ENCODE assay signal across 7 cellular contexts in the genomic region with DNA sequence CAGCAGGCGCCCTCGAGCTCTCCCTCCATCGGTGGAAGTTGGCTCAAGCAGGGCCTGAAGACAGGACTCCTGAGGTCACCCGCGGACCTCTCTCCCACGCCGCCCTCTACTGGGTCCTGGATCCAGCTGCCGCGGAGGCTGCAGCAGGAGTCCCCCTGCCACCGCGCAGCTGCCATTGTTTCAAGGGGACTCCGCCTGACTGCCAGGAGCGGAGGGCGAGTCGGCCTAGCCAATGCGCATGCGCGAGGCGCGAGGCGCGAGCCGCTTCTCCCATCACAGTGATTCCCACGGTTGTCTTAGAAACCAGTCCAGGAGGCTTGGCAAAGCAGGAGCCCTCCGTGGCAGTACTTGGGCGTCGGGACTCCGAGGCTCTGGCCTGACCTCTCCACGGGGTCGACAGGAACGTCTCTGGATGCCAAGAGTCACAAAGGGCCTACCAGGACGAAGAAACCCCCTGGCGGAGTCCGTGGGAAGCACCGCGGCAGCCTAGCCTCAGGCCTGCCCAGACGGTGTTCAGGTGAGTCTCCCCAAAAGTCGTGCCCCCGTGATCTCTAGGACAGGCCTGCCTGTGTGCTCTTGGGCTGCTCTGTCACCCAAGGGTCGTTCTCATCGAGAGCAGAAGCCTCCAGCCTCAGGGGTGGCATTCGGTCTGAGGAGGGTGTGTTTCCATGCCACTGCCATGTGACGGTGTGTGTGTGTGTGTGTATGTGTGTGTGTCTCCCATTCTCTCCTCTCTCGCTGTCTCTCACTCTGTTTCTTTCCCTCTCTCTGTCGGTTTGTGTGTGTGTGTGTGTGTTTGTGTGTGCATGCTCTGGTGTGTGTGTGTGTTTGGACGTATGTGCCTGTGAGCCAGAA.
A peak's percentile ranks its signal among the peaks of the same experiment; 100 is the strongest.
DNase-seq lines count a peak whose midpoint lies in the region; ATAC-seq lines count a peak whose summit lies in the region.

No MANE protein-coding gene starts in this region.

- H3K27me3 ChIP-seq in iPS-20b (ENCODE audit: insufficient read depth, low read length): peaks cover 7% of the 10 kb centered on the region

- H3K27ac Mint-ChIP-seq in activated naive CD8-positive, alpha-beta T cell treated with anti-CD3 and anti-CD28 coated beads for 36 hours: no peak overlapping the region

- H3K36me3 Mint-ChIP-seq in activated naive CD8-positive, alpha-beta T cell treated with anti-CD3 and anti-CD28 coated beads for 36 hours: no peaks in the 10 kb centered on the region

- no peaks in the 10 kb centered on the region for H3K9me3 Mint-ChIP-seq in activated naive CD8-positive, alpha-beta T cell treated with anti-CD3 and anti-CD28 coated beads for 36 hours

- H3K9me3 ChIP-seq in iPS-20b (ENCODE audit: insufficient read depth, low read depth, low read length): no peaks in the 10 kb centered on the region

- peak overlapping the region; percentile 65 for H3K4me3 Mint-ChIP-seq in activated naive CD8-positive, alpha-beta T cell treated with anti-CD3 and anti-CD28 coated beads for 36 hours

- no peak overlapping the region for H3K9ac ChIP-seq in iPS-20b (ENCODE audit: low read depth, low read length)

- peak overlapping the region; percentile 55; the same call in 1 of the 2 replicates for H3K4me3 ChIP-seq in iPS-20b (ENCODE audit: low read length)

- peak; percentile 97 for ATAC-seq in GM18867 (IDR thresholded peaks at IDR 0.05; ENCODE audit: unreplicated experiment)
- ATAC-seq in HG03064 (IDR thresholded peaks at IDR 0.05; ENCODE audit: low read depth, unreplicated experiment): peak; percentile 73

- no peaks in the 10 kb centered on the region for H3K27me3 Mint-ChIP-seq in activated naive CD8-positive, alpha-beta T cell treated with anti-CD3 and anti-CD28 coated beads for 36 hours

- H3K4me1 Mint-ChIP-seq in activated naive CD8-positive, alpha-beta T cell treated with anti-CD3 and anti-CD28 coated beads for 36 hours: peaks cover 21% of the 10 kb centered on the region

- no peaks in the 10 kb centered on the region for H3K4me1 ChIP-seq in iPS-20b (ENCODE audit: insufficient read depth, low read length)

- H3K36me3 ChIP-seq in iPS-20b (ENCODE audit: insufficient read depth, low read depth, low read length): no peaks in the 10 kb centered on the region

- H3K27ac ChIP-seq in iPS-20b (ENCODE audit: low read length): no peak overlapping the region

- DNase-seq in RPMI8226: peak; percentile 48
- peak; percentile 50 for DNase-seq in activated naive CD8-positive, alpha-beta T cell treated with anti-CD3 and anti-CD28 coated beads for 36 hours
- peak; percentile 60 to 66 for DNase-seq in stimulated activated CD4-positive, alpha-beta T cell treated with anti-CD3 and anti-CD28 coated beads, Interleukin-2, amount 100 ng/mL, for 24 hours
- no peak for DNase-seq in occipital lobe (lab: John Stamatoyannopoulos, UW)
